In the genomic region with DNA sequence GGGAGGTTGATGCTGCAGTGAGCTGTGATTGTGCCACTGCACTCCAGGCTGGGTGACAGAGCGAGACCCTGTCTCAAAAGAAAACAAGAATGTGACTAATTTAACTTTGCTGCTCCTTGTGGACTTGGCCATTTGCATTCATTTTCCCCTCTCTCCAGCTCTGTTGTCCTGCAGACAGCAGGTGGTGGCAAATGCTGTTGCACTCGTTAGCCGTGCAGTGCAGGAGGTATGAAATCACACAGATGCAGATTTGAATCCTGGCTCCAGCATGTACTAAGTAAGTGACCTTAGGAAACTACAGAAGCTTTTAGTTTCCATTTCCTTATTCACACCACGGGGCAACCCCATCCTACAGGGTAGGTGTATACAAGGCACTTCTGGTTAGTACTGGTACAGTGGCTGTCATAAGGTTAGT, we compare ENCODE assay signal across 9 cellular contexts. TPM values are rescaled to one million over a fixed set of nuclear protein-coding genes. Genes with fewer than 3 reads are reported as not detected.
A peak's percentile ranks its signal among the peaks of the same experiment; 100 is the strongest.
DNase-seq lines count a peak whose midpoint lies in the region; ATAC-seq and TF ChIP-seq lines count a peak whose summit lies in the region.
"Had no signal": no experiment of that assay in that cellular context is flagged by ENCODE, and none has a peak within 500 bp of the region (broad histone marks: within the 10 kb centered on the region; RNA-seq: fewer than 3 reads in every experiment).

No MANE protein-coding gene starts in this region.

- no peaks in the 10 kb centered on the region for H3K27me3 ChIP-seq in Peyer's patch

- no peak for DNase-seq in GM13977 (ENCODE audit: low spot score)
- DNase-seq in activated CD8-positive, alpha-beta T cell treated with anti-CD3 and anti-CD28 coated beads for 36 hours, result peak; percentile 3
- no peak for DNase-seq in activated T-helper 2 cell treated with anti-CD3 and anti-CD28 coated beads, Interferon-gamma antibody, Interleukin-2, Interleukin-4, amounts not matched to agents 10 μg/mL and 5 μg/mL and 100 μg/mL, durations not matched to agents 14 hours and 24 hours and 36 hours (ENCODE audit: low spot score)
- no peak for DNase-seq in Peyer's patch
- no peak for DNase-seq in HCEC 1CT
- DNase-seq in superior temporal gyrus (ENCODE audit: extremely low spot score), result no peak

- H3K27me3 Mint-ChIP-seq in activated CD8-positive, alpha-beta T cell treated with anti-CD3 and anti-CD28 coated beads for 36 hours, result no peaks in the 10 kb centered on the region
- peaks cover 6% of the 10 kb centered on the region for H3K27me3 Mint-ChIP-seq in activated T-helper 2 cell treated with anti-CD3 and anti-CD28 coated beads, Interferon-gamma antibody, Interleukin-2, Interleukin-4, amounts not matched to agents 10 μg/mL and 5 μg/mL and 100 μg/mL, durations not matched to agents 14 hours and 24 hours and 36 hours (ENCODE audit: low read depth)

- no peaks in the 10 kb centered on the region for H3K9me3 Mint-ChIP-seq in activated CD8-positive, alpha-beta T cell treated with anti-CD3 and anti-CD28 coated beads for 36 hours
- no peaks in the 10 kb centered on the region for H3K9me3 Mint-ChIP-seq in activated T-helper 2 cell treated with anti-CD3 and anti-CD28 coated beads, Interferon-gamma antibody, Interleukin-2, Interleukin-4, amounts not matched to agents 10 μg/mL and 5 μg/mL and 100 μg/mL, durations not matched to agents 14 hours and 24 hours and 36 hours
- H3K9me3 Mint-ChIP-seq: CD8-positive, alpha-beta T cell had no signal

- intact Hi-C loops in activated CD8-positive, alpha-beta T cell treated with anti-CD3 and anti-CD28 coated beads for 36 hours (cut with micrococcal nuclease), result no loop called here
- intact Hi-C loops in activated T-helper 2 cell treated with anti-CD3 and anti-CD28 coated beads, Interferon-gamma antibody, Interleukin-2, Interleukin-4, amounts not matched to agents 10 μg/mL and 5 μg/mL and 100 μg/mL, durations not matched to agents 14 hours and 24 hours and 36 hours (cut with micrococcal nuclease), result no loop called here

- peak; percentile 86 for ATAC-seq in GM19463 (IDR thresholded peaks at IDR 0.05; ENCODE audit: unreplicated experiment)
- ATAC-seq in HG03103 (IDR thresholded peaks at IDR 0.05; ENCODE audit: low read depth, unreplicated experiment), result peak; percentile 46
- ATAC-seq in activated CD8-positive, alpha-beta T cell treated with anti-CD3 and anti-CD28 coated beads for 36 hours, result peak; percentile 78
- ATAC-seq: CD8-positive, alpha-beta T cell had no signal

- H3K4me1 ChIP-seq in Peyer's patch, result no peaks in the 10 kb centered on the region

- no peak overlapping the region for H3K4me3 Mint-ChIP-seq in activated CD8-positive, alpha-beta T cell treated with anti-CD3 and anti-CD28 coated beads for 36 hours
- H3K4me3 Mint-ChIP-seq in activated T-helper 2 cell treated with anti-CD3 and anti-CD28 coated beads, Interferon-gamma antibody, Interleukin-2, Interleukin-4, amounts not matched to agents 10 μg/mL and 5 μg/mL and 100 μg/mL, durations not matched to agents 14 hours and 24 hours and 36 hours (ENCODE audit: low read depth), result no peak overlapping the region
- H3K4me3 Mint-ChIP-seq: CD8-positive, alpha-beta T cell had no signal

- H3K27ac ChIP-seq in Peyer's patch, result no peak overlapping the region

- no peaks in the 10 kb centered on the region for H3K36me3 ChIP-seq in Peyer's patch

- no peaks in the 10 kb centered on the region for H3K36me3 Mint-ChIP-seq in activated CD8-positive, alpha-beta T cell treated with anti-CD3 and anti-CD28 coated beads for 36 hours (ENCODE audit: low read depth)
- no peaks in the 10 kb centered on the region for H3K36me3 Mint-ChIP-seq in activated T-helper 2 cell treated with anti-CD3 and anti-CD28 coated beads, Interferon-gamma antibody, Interleukin-2, Interleukin-4, amounts not matched to agents 10 μg/mL and 5 μg/mL and 100 μg/mL, durations not matched to agents 14 hours and 24 hours and 36 hours (ENCODE audit: low read depth)
- H3K36me3 Mint-ChIP-seq: CD8-positive, alpha-beta T cell had no signal

- H3K4me1 Mint-ChIP-seq in activated CD8-positive, alpha-beta T cell treated with anti-CD3 and anti-CD28 coated beads for 36 hours (ENCODE audit: low read depth), result no peaks in the 10 kb centered on the region
- peaks cover 4% of the 10 kb centered on the region for H3K4me1 Mint-ChIP-seq in activated T-helper 2 cell treated with anti-CD3 and anti-CD28 coated beads, Interferon-gamma antibody, Interleukin-2, Interleukin-4, amounts not matched to agents 10 μg/mL and 5 μg/mL and 100 μg/mL, durations not matched to agents 14 hours and 24 hours and 36 hours (ENCODE audit: low read depth)

- H3K27ac Mint-ChIP-seq in activated CD8-positive, alpha-beta T cell treated with anti-CD3 and anti-CD28 coated beads for 36 hours, result no peak overlapping the region
- H3K27ac Mint-ChIP-seq in activated T-helper 2 cell treated with anti-CD3 and anti-CD28 coated beads, Interferon-gamma antibody, Interleukin-2, Interleukin-4, amounts not matched to agents 10 μg/mL and 5 μg/mL and 100 μg/mL, durations not matched to agents 14 hours and 24 hours and 36 hours, result no peak overlapping the region
- H3K27ac Mint-ChIP-seq: CD8-positive, alpha-beta T cell had no signal

- in situ Hi-C loops in GM13977 (cut with MboI; ENCODE audit: low pct_unique_long_range_greater_than_20kb, low sequenced_read_pairs, unreplicated experiment), result no loop called here

- no peak overlapping the region for H3K4me3 ChIP-seq in Peyer's patch

- no peaks in the 10 kb centered on the region for H3K9me3 ChIP-seq in Peyer's patch

- TF ChIP-seq CTCF in GM13977 (IDR thresholded peaks at IDR 0.05; ENCODE audit: extremely low read depth, insufficient read depth, missing control alignments) (peak; percentile 16), Peyer's patch (IDR thresholded peaks at IDR 0.05) (peak in 1 of 6 experiments; percentile 7)
- TF ChIP-seq CTCF in activated CD8-positive, alpha-beta T cell treated with anti-CD3 and anti-CD28 coated beads for 36 hours (IDR thresholded peaks at IDR 0.05), result no peak

- CTCF ChIA-PET in activated CD8-positive, alpha-beta T cell treated with anti-CD3 and anti-CD28 coated beads for 36 hours (lab: Charles Lee), result interaction anchor here (1.1 kb wide), 1 partner anchor 530 kb away, joined by 3 read pairs; no protein-coding TSS in a partner anchor

- POLR2A ChIA-PET in activated CD8-positive, alpha-beta T cell treated with anti-CD3 and anti-CD28 coated beads for 36 hours (lab: Charles Lee), result interaction anchor here (1.3 kb wide), 1 partner anchor 10 kb away, joined by 3 read pairs; a partner anchor contains a TSS

- no peak for TF ChIP-seq POLR2A in Peyer's patch (IDR thresholded peaks at IDR 0.05)

RNA-seq across cellular contexts. Expression of a gene that starts 9.6 kb away (rescaled TPM):
- 1 to 10 TPM; 5.8 to 6.3 TPM for total RNA-seq in activated CD8-positive, alpha-beta T cell treated with anti-CD3 and anti-CD28 coated beads for 36 hours
- 15.2 and 15.9 TPM in 2 replicates for total RNA-seq in activated T-helper 2 cell treated with anti-CD3 and anti-CD28 coated beads, Interferon-gamma antibody, Interleukin-2, Interleukin-4, amounts not matched to agents 10 μg/mL and 5 μg/mL and 100 μg/mL, durations not matched to agents 14 hours and 24 hours and 36 hours
- total RNA-seq in Peyer's patch, result 1 to 10 TPM; 2.6 to 8.3 (median 6.1) TPM
